Comparison of ENCODE assay signal across 22 cellular contexts in the genomic region with DNA sequence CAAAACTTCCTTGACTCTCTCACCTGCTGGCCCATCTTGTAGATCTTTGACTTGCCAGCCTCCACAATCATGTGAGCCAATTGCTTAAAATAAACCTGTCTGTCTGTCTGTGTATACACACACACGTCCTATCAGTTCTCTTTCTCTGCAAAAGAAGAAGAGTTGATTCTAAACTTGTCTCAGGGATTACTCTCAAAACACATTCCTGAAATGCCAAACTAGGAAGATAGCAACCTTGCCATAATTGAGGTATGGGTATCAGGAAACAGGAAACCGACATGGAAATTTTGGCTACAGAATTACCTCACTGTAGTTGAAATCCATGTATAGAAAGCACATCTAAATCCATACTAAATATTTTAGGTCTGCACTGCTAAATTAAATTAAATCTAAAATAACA.
"Had no signal": no experiment of that assay in that cellular context is flagged by ENCODE, and none has a peak within 500 bp of the region (broad histone marks: within the 10 kb centered on the region; RNA-seq: fewer than 3 reads in every experiment).

No MANE protein-coding gene starts in this region.

- H3K27me3 ChIP-seq: colonic mucosa, heart right ventricle, right atrium auricular region, sigmoid colon, stomach had no signal

- H3K36me3 ChIP-seq: colonic mucosa, heart right ventricle, right atrium auricular region, sigmoid colon, stomach, thoracic aorta had no signal

- H3K9me3 ChIP-seq: colonic mucosa, heart right ventricle, mucosa of descending colon, right atrium auricular region, thoracic aorta had no signal

- H3K27ac ChIP-seq: colonic mucosa, heart right ventricle, right atrium auricular region, sigmoid colon, stomach, thoracic aorta had no signal

- FAIRE-seq: endothelial cell of umbilical vein, keratinocyte, small intestine had no signal

- DNase-seq: colonic mucosa; effector CD4-positive, alpha-beta T cell; endodermal cell; erythroblast; foreskin melanocyte; heart right ventricle; hypothalamus; left cardiac atrium; left ventricle myocardium superior; mucosa of descending colon; natural killer cell; sigmoid colon; small intestine; stimulated activated CD4-positive, alpha-beta T cell treated with anti-CD3 and anti-CD28 coated beads, Interleukin-12 subunit alpha, Interleukin-12 subunit beta, amount 100 ng/mL, for 4 hours; stimulated activated naive CD4-positive, alpha-beta T cell; stomach; substantia nigra had no signal

- H3K4me3 ChIP-seq: colonic mucosa, heart right ventricle, lung, mucosa of descending colon, right atrium auricular region, sigmoid colon, stomach, thoracic aorta had no signal

- H3K4me1 ChIP-seq: colonic mucosa, right atrium auricular region, sigmoid colon, stomach had no signal

- ATAC-seq: heart right ventricle, left cardiac atrium, left ventricle myocardium superior, mucosa of descending colon, natural killer cell had no signal
